26 cellular contexts compared by ENCODE assay signal in genomic region chr2:14554829-14555580, GRCh38.
DNase-seq lines count a peak whose midpoint lies in the region; ATAC-seq, FAIRE-seq and TF ChIP-seq lines count a peak whose summit lies in the region.
"Had no signal": no experiment of that assay in that cellular context is flagged by ENCODE, and none has a peak within 500 bp of the region (broad histone marks: within the 10 kb centered on the region; RNA-seq: fewer than 3 reads in every experiment).

No MANE protein-coding gene starts in this region.

- H3K27ac ChIP-seq in 22Rv1 (peak overlapping the region; percentile 22; the same call in 1 of the 2 replicates), foreskin keratinocyte (no peak overlapping the region), trophoblast cell (ENCODE audit: low read depth, low read length) (no peak overlapping the region)

- peaks cover 22% of the 10 kb centered on the region for H3K4me1 ChIP-seq in foreskin keratinocyte
- peaks cover 0 to 4% of the 10 kb centered on the region in 2 experiments for H3K4me1 ChIP-seq in trophoblast cell (ENCODE audit: control insufficient read depth in 1 of 2, insufficient read depth in 2 of 2, low read length in 2 of 2)
- H3K4me1 ChIP-seq: BE2C had no signal

- no peak overlapping the region for H3K14ac ChIP-seq in trophoblast cell (ENCODE audit: low read length)

- H3K23ac ChIP-seq in trophoblast cell (ENCODE audit: low read length) = no peak overlapping the region

- H3K4me3 Mint-ChIP-seq in activated T-cell treated with anti-CD3 and anti-CD28 coated beads, Interleukin-2, amount 50 U/mL, for 72 hours = no peak overlapping the region
- no peak overlapping the region for H3K4me3 Mint-ChIP-seq in activated T-helper 17 cell treated with anti-CD3 and anti-CD28 coated beads, Interleukin-2, amount 50 U/mL, for 72 hours
- H3K4me3 Mint-ChIP-seq: CD4-positive, CD25-positive, alpha-beta regulatory T cell; GM23338 had no signal

- ATAC-seq in foreskin keratinocyte (peak; percentile 34), GM21526 (IDR thresholded peaks at IDR 0.05; ENCODE audit: low FRiP score, unreplicated experiment) (no peak)
- ATAC-seq in activated T-cell treated with anti-CD3 and anti-CD28 coated beads, Interleukin-2, amount 50 U/mL, for 72 hours (replicated peaks in 1 of 2) = no peak
- no peak for ATAC-seq in activated T-helper 17 cell treated with anti-CD3 and anti-CD28 coated beads, Interleukin-2, amount 50 U/mL, for 72 hours (replicated peaks)
- ATAC-seq: GM23338, Right ventricle myocardium inferior had no signal

- H3K18ac ChIP-seq in trophoblast cell (ENCODE audit: low read length) = no peak overlapping the region

- H3K27ac Mint-ChIP-seq in activated T-cell treated with anti-CD3 and anti-CD28 coated beads, Interleukin-2, amount 50 U/mL, for 72 hours = no peak overlapping the region
- H3K27ac Mint-ChIP-seq in activated T-helper 17 cell treated with anti-CD3 and anti-CD28 coated beads, Interleukin-2, amount 50 U/mL, for 72 hours = no peak overlapping the region
- H3K27ac Mint-ChIP-seq: CD4-positive, CD25-positive, alpha-beta regulatory T cell; GM23338 had no signal

- no peak overlapping the region for H2AK5ac ChIP-seq in trophoblast cell (ENCODE audit: low read length)

- H4K12ac ChIP-seq in trophoblast cell (ENCODE audit: low read depth, low read length) = no peak overlapping the region

- no peak overlapping the region for H4K8ac ChIP-seq in trophoblast cell (ENCODE audit: low read depth, low read length)

- no peak overlapping the region for H3K9ac ChIP-seq in trophoblast cell (ENCODE audit: low read length)

- no peak overlapping the region for H2BK12ac ChIP-seq in trophoblast cell (ENCODE audit: low read length)

- FAIRE-seq in bronchial epithelial cell (lab: Jason Lieb, UNC) = no peak
- FAIRE-seq: A204.1, RCC 7860 had no signal

- no peak overlapping the region for H3K4ac ChIP-seq in trophoblast cell (ENCODE audit: low read depth, low read length)

- H3K4me1 Mint-ChIP-seq in activated T-cell treated with anti-CD3 and anti-CD28 coated beads, Interleukin-2, amount 50 U/mL, for 72 hours (ENCODE audit: low read depth) = no peaks in the 10 kb centered on the region
- H3K4me1 Mint-ChIP-seq in activated T-helper 17 cell treated with anti-CD3 and anti-CD28 coated beads, Interleukin-2, amount 50 U/mL, for 72 hours = no peaks in the 10 kb centered on the region
- H3K4me1 Mint-ChIP-seq: CD4-positive, CD25-positive, alpha-beta regulatory T cell; GM23338 had no signal

- DNase-seq in bronchial epithelial cell (ENCODE audit: low read depth) (peak; percentile 52), foreskin keratinocyte (no peak), trophoblast cell (peak; percentile 68 to 96)
- DNase-seq in activated T-cell treated with anti-CD3 and anti-CD28 coated beads, Interleukin-2, amount 50 U/mL, for 72 hours = no peak
- no peak for DNase-seq in activated naive CD4-positive, alpha-beta T cell treated with Interleukin-2 at 50 U/mL for 16 hours
- DNase-seq: BE2C; CD4-positive, CD25-positive, alpha-beta regulatory T cell; COR-L47; DMS 273 treated with DMSO at 0.1 percent for 48 hours; DND-41; Kasumi-1; MM.1S; NCI-H1092; NCI-H1436 treated with DMSO at 0.1 percent for 48 hours; NCI-H2029; NCI-H2171; NCI-H446; NCI-H526 treated with DMSO at 0.1 percent for 48 hours; NK-92 treated with Interleukin-12 subunit alpha and Interleukin-12 subunit beta, amount 100 ng/mL, for 24 hours had no signal

- no peaks in the 10 kb centered on the region for H3K79me1 ChIP-seq in trophoblast cell (ENCODE audit: low read length)

- H2AFZ ChIP-seq in trophoblast cell (ENCODE audit: insufficient read depth, low read length, poor library complexity) = no peak overlapping the region
- H2AFZ ChIP-seq: GM23338 had no signal

- H3K36me3 ChIP-seq in bronchial epithelial cell (ENCODE audit: control insufficient read depth, insufficient read depth, low read length) (no peaks in the 10 kb centered on the region), trophoblast cell (ENCODE audit: control insufficient read depth in 1 of 2, insufficient read depth in 2 of 2, low read length in 2 of 2) (no peaks in the 10 kb centered on the region)
- H3K36me3 ChIP-seq: BE2C had no signal

- no peak overlapping the region for H4K91ac ChIP-seq in trophoblast cell (ENCODE audit: low read depth, low read length)

- no peak overlapping the region for H2BK5ac ChIP-seq in trophoblast cell (ENCODE audit: low read depth, low read length, poor library complexity)

- H3K79me2 ChIP-seq in trophoblast cell (ENCODE audit: control insufficient read depth, insufficient read depth, low read length, poor library complexity) = no peaks in the 10 kb centered on the region

- H3K4me3 ChIP-seq in bronchial epithelial cell (ENCODE audit: low read depth, low read length) (no peak overlapping the region), trophoblast cell (ENCODE audit: low read depth, low read length) (no peak overlapping the region)
- H3K4me3 ChIP-seq: GM23338 had no signal

- no peaks in the 10 kb centered on the region for H3K27me3 Mint-ChIP-seq in activated T-cell treated with anti-CD3 and anti-CD28 coated beads, Interleukin-2, amount 50 U/mL, for 72 hours (ENCODE audit: low read depth)
- H3K27me3 Mint-ChIP-seq in activated T-helper 17 cell treated with anti-CD3 and anti-CD28 coated beads, Interleukin-2, amount 50 U/mL, for 72 hours = no peaks in the 10 kb centered on the region
- H3K27me3 Mint-ChIP-seq: CD4-positive, CD25-positive, alpha-beta regulatory T cell had no signal

- no peak overlapping the region for H3K4me2 ChIP-seq in trophoblast cell (ENCODE audit: low read length)
- H3K4me2 ChIP-seq: GM23338 had no signal

- H3K9me3 ChIP-seq in trophoblast cell (ENCODE audit: insufficient read depth, low read depth, low read length) = peaks cover 2% of the 10 kb centered on the region
- H3K9me3 ChIP-seq: BE2C had no signal

- no peaks in the 10 kb centered on the region for H3K36me3 Mint-ChIP-seq in activated T-cell treated with anti-CD3 and anti-CD28 coated beads, Interleukin-2, amount 50 U/mL, for 72 hours (ENCODE audit: insufficient read depth in 2 of 2)
- H3K36me3 Mint-ChIP-seq in activated T-helper 17 cell treated with anti-CD3 and anti-CD28 coated beads, Interleukin-2, amount 50 U/mL, for 72 hours (ENCODE audit: low read depth) = no peaks in the 10 kb centered on the region
- H3K36me3 Mint-ChIP-seq: CD4-positive, CD25-positive, alpha-beta regulatory T cell had no signal

- peaks cover 0 to 2% of the 10 kb centered on the region in 2 donors for H3K9me3 Mint-ChIP-seq in activated T-cell treated with anti-CD3 and anti-CD28 coated beads, Interleukin-2, amount 50 U/mL, for 72 hours
- no peaks in the 10 kb centered on the region for H3K9me3 Mint-ChIP-seq in activated T-helper 17 cell treated with anti-CD3 and anti-CD28 coated beads, Interleukin-2, amount 50 U/mL, for 72 hours
- H3K9me3 Mint-ChIP-seq: GM23338 had no signal

- no CpG with 5 or more reads among the region's 7 CpGs for WGBS in trophoblast cell (ENCODE audit: extremely low coverage, insufficient coverage, insufficient read length)

- H3K27me3 ChIP-seq in bronchial epithelial cell (ENCODE audit: control insufficient read depth, insufficient read depth, low read length) (no peaks in the 10 kb centered on the region), foreskin keratinocyte (no peaks in the 10 kb centered on the region), trophoblast cell (ENCODE audit: insufficient read depth, low read length) (no peaks in the 10 kb centered on the region)
- H3K27me3 ChIP-seq: BE2C had no signal

- TF ChIP-seq CTCF in 22Rv1 (IDR thresholded peaks at IDR 0.05) (no peak), bronchial epithelial cell (IDR thresholded peaks at IDR 0.05; ENCODE audit: insufficient read depth, low read length, severe bottlenecking) (no peak), foreskin keratinocyte (conservative IDR thresholded peaks at IDR 0.05) (no peak)

- no peak overlapping the region for H2BK120ac ChIP-seq in trophoblast cell (ENCODE audit: insufficient read depth, low read length, poor library complexity)

Comparison
In these comparisons a context has a peak if more than half of its experiments do, and no peak if none do; other contexts are left out.
1. DNase-seq: peak in bronchial epithelial cell (single experiment) and trophoblast cell (2 of 2); none in foreskin keratinocyte (0 of 2), activated T-cell treated with anti-CD3 and anti-CD28 coated beads, Interleukin-2, amount 50 U/mL, for 72 hours (0 of 2) and activated naive CD4-positive, alpha-beta T cell treated with Interleukin-2 at 50 U/mL for 16 hours (single experiment).